Comparison of ENCODE assay signal across 11 cellular contexts in the genomic region with DNA sequence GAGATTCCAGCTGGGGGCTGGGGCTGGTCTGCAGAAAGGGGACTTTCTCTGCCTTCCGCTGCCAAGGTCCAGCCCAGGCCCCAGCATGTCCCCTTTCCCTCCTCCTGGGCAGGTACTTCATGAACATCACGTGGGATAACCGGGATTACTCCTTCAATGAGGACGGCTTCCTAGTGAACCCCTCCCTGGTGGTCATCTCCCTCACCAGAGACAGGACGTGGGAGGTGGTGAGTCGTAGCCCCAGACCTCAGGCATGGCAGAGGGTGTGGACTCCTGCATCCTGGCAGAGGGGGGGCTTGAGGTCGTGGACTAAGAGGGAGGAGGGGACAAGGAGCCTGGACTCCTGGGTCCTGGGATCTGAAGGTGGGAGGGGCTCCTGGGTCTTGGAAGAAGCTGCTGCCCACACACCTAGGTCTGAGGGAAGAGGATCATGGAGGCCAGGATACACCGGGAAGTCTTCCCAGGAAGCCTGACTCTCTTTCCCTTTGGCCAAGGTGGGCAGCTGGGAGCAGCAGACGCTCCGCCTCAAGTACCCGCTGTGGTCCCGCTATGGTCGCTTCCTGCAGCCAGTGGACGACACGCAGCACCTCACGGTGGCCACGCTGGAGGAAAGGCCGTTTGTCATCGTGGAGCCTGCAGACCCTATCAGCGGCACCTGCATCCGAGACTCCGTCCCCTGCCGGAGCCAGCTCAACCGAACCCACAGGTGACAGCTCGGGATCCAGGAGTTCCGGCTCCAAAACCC. TPM values are rescaled to one million over a fixed set of nuclear protein-coding genes. Genes with fewer than 3 reads are reported as not detected.
DNase-seq lines count a peak whose midpoint lies in the region; ATAC-seq and TF ChIP-seq lines count a peak whose summit lies in the region.
"Had no signal": no experiment of that assay in that cellular context is flagged by ENCODE, and none has a peak within 500 bp of the region (broad histone marks: within the 10 kb centered on the region; RNA-seq: fewer than 3 reads in every experiment).

No MANE protein-coding gene starts in this region.

- H3K4me1 Mint-ChIP-seq in activated T-helper 17 cell treated with anti-CD3 and anti-CD28 coated beads, Interleukin-2, amount 50 U/mL, for 72 hours: peaks cover 15% of the 10 kb centered on the region

- DNase-seq in AG08395 (ENCODE audit: low spot score): peak; percentile 32
- DNase-seq in GM03348 (ENCODE audit: low spot score): peak; percentile 61
- no peak for DNase-seq in lower lobe of right lung
- no peak for DNase-seq in globus pallidus (ENCODE audit: low spot score)
- no peak for DNase-seq in RKO (ENCODE audit: low spot score)
- DNase-seq in stimulated activated naive CD4-positive, alpha-beta T cell treated with Interleukin-2 at 50 U/mL for 16 hours (lab: John Stamatoyannopoulos, UW): no peak
- no peak for DNase-seq in NCI-H524 (lab: John Stamatoyannopoulos, UW)
- DNase-seq: kidney glomerular epithelial cell had no signal

- peaks cover 28% of the 10 kb centered on the region for H3K27me3 ChIP-seq in lower lobe of right lung (ENCODE audit: low read depth)

- no peaks in the 10 kb centered on the region for H3K27me3 Mint-ChIP-seq in activated T-helper 17 cell treated with anti-CD3 and anti-CD28 coated beads, Interleukin-2, amount 50 U/mL, for 72 hours

- no peak overlapping the region for H3K27ac ChIP-seq in lower lobe of right lung

- no peaks in the 10 kb centered on the region for H3K36me3 Mint-ChIP-seq in activated T-helper 17 cell treated with anti-CD3 and anti-CD28 coated beads, Interleukin-2, amount 50 U/mL, for 72 hours (ENCODE audit: low read depth)

- H3K9me3 Mint-ChIP-seq in activated T-helper 17 cell treated with anti-CD3 and anti-CD28 coated beads, Interleukin-2, amount 50 U/mL, for 72 hours: no peaks in the 10 kb centered on the region
- H3K9me3 Mint-ChIP-seq: dendritic cell treated with granulocyte-macrophage colony-stimulating factor and Interleukin-4, amounts not matched to agents 40 ng/mL and 50 ng/mL, for 4 days had no signal

- H3K4me3 ChIP-seq in lower lobe of right lung: peak overlapping the region; percentile 29

- no peaks in the 10 kb centered on the region for H3K9me3 ChIP-seq in lower lobe of right lung

- intact Hi-C loops in lower lobe of right lung (cut with DNase I): no loop called here

- H3K4me1 ChIP-seq in lower lobe of right lung: no peaks in the 10 kb centered on the region

- H3K4me3 Mint-ChIP-seq in activated T-helper 17 cell treated with anti-CD3 and anti-CD28 coated beads, Interleukin-2, amount 50 U/mL, for 72 hours: peak overlapping the region; percentile 78

- TF ChIP-seq CTCF in lower lobe of right lung (IDR thresholded peaks at IDR 0.05): no peak

- no peak for ATAC-seq in activated T-helper 17 cell treated with anti-CD3 and anti-CD28 coated beads, Interleukin-2, amount 50 U/mL, for 72 hours (replicated peaks)
- ATAC-seq in lower lobe of right lung: peak in 1 of 2 donors; percentile 15

- no peaks in the 10 kb centered on the region for H3K36me3 ChIP-seq in lower lobe of right lung

- H3K27ac Mint-ChIP-seq in activated T-helper 17 cell treated with anti-CD3 and anti-CD28 coated beads, Interleukin-2, amount 50 U/mL, for 72 hours: no peak overlapping the region

RNA-seq across cellular contexts. Expression of gene GRIN2D, which starts 20.6 kb away (rescaled TPM):
- total RNA-seq in activated T-helper 17 cell treated with anti-CD3 and anti-CD28 coated beads, Interleukin-2, amount 50 U/mL, for 72 hours: 1 to 10 TPM in 1 of 2 donors, under 1 TPM in 1; 0.28 to 1.2 TPM
- total RNA-seq in lower lobe of right lung: 0.95 TPM

RNA-seq across cellular contexts. Expression of gene KDELR1, which starts 22.7 kb away (rescaled TPM):
- total RNA-seq in activated T-helper 17 cell treated with anti-CD3 and anti-CD28 coated beads, Interleukin-2, amount 50 U/mL, for 72 hours: 10 to 100 TPM; 73.8 to 97.0 TPM
- total RNA-seq in lower lobe of right lung: 137 TPM

RNA-seq across cellular contexts. Expression of gene GRWD1, which starts 31.7 kb away (rescaled TPM):
- 10 to 100 TPM; 34.9 to 72.9 TPM for total RNA-seq in activated T-helper 17 cell treated with anti-CD3 and anti-CD28 coated beads, Interleukin-2, amount 50 U/mL, for 72 hours
- total RNA-seq in lower lobe of right lung: 25.8 TPM

RNA-seq across cellular contexts. Expression of gene KCNJ14, which starts 41.3 kb away (rescaled TPM):
- total RNA-seq in activated T-helper 17 cell treated with anti-CD3 and anti-CD28 coated beads, Interleukin-2, amount 50 U/mL, for 72 hours: 1 to 10 TPM; 1.7 to 2.1 TPM
- total RNA-seq in lower lobe of right lung: 0.71 TPM

RNA-seq across cellular contexts. Expression of gene SYNGR4, which starts 49.9 kb away (rescaled TPM):
- not detected for total RNA-seq in activated T-helper 17 cell treated with anti-CD3 and anti-CD28 coated beads, Interleukin-2, amount 50 U/mL, for 72 hours
- total RNA-seq in lower lobe of right lung: not detected
- total RNA-seq: right cardiac atrium had no signal

Comparison
In these comparisons a context has a peak if more than half of its experiments do, and no peak if none do; other contexts are left out.
1. DNase-seq: peak in AG08395 (single experiment) and GM03348 (single experiment); none in lower lobe of right lung (single experiment), globus pallidus (single experiment), RKO (single experiment), stimulated activated naive CD4-positive, alpha-beta T cell treated with Interleukin-2 at 50 U/mL for 16 hours (single experiment) and NCI-H524 (0 of 2).